In genomic region chr16:50997679-50998078, GRCh38 we compare ENCODE assay signal across 19 cellular contexts.
DNase-seq lines count a peak whose midpoint lies in the region; ATAC-seq, FAIRE-seq and TF ChIP-seq lines count a peak whose summit lies in the region.
"Had no signal": no experiment of that assay in that cellular context is flagged by ENCODE, and none has a peak within 500 bp of the region (broad histone marks: within the 10 kb centered on the region; RNA-seq: fewer than 3 reads in every experiment).

No MANE protein-coding gene starts in this region.

- no peaks in the 10 kb centered on the region for H4K20me1 ChIP-seq in BLaER1
- no peaks in the 10 kb centered on the region for H4K20me1 ChIP-seq in BLaER1 treated with 17β-estradiol and CSF1 and Interleukin-3, amounts not matched to agents 10 nM and 100 nM
- no peaks in the 10 kb centered on the region for H4K20me1 ChIP-seq in neural progenitor cell (ENCODE audit: low read depth)

- no peak for TF ChIP-seq CTCF in neural progenitor cell (IDR thresholded peaks at IDR 0.05)

- no peaks in the 10 kb centered on the region for H3K27me3 Mint-ChIP-seq in neural progenitor cell (ENCODE audit: insufficient read depth, low read depth)

- peaks cover 8% of the 10 kb centered on the region for H3K4me1 Mint-ChIP-seq in neural progenitor cell
- H3K4me1 Mint-ChIP-seq: CD14-positive monocyte; CD8-positive, alpha-beta memory T cell had no signal

- no peak overlapping the region for H3K4me3 ChIP-seq in BLaER1
- no peak overlapping the region for H3K4me3 ChIP-seq in BLaER1 treated with 17β-estradiol and CSF1 and Interleukin-3, amounts not matched to agents 10 nM and 100 nM
- no peak overlapping the region for H3K4me3 ChIP-seq in neural progenitor cell
- H3K4me3 ChIP-seq: GM12878 had no signal

- H3K27ac ChIP-seq in BLaER1 (no peak overlapping the region), neural progenitor cell (no peak overlapping the region)
- H3K27ac ChIP-seq in BLaER1 treated with 17β-estradiol and CSF1 and Interleukin-3, amounts not matched to agents 10 nM and 100 nM: no peak overlapping the region

- no peak for ATAC-seq in GM21737 (IDR thresholded peaks at IDR 0.05; ENCODE audit: unreplicated experiment)

- peak; percentile 22 for DNase-seq in NCI-H146 treated with DMSO at 0.1 percent for 48 hours (lab: John Stamatoyannopoulos, UW; ENCODE audit: unreplicated experiment)
- DNase-seq in neural progenitor cell (ENCODE audit: low spot score): no peak
- DNase-seq in urothelium cell line (ENCODE audit: low spot score): no peak
- no peak for DNase-seq in activated CD4-positive, alpha-beta T cell treated with anti-CD3 and anti-CD28 coated beads, Interleukin-2, amount 50 U/mL, for 1 hour
- DNase-seq: CD4-positive, alpha-beta T cell; CD8-positive, alpha-beta memory T cell; DMS 273 treated with DMSO at 0.1 percent for 48 hours; DMS79; EL; GDM1; H7; HCEC 1CT had no signal

- peak overlapping the region; percentile 79 for H2AFZ ChIP-seq in neural progenitor cell (replicated peaks)

- no peaks in the 10 kb centered on the region for H3K9me3 Mint-ChIP-seq in neural progenitor cell
- H3K9me3 Mint-ChIP-seq: CD4-positive, alpha-beta T cell had no signal

- H3K36me3 Mint-ChIP-seq in neural progenitor cell: no peaks in the 10 kb centered on the region
- H3K36me3 Mint-ChIP-seq: CD14-positive monocyte; CD8-positive, alpha-beta memory T cell had no signal

- no peak overlapping the region for H3K9ac ChIP-seq in BLaER1
- no peak overlapping the region for H3K9ac ChIP-seq in BLaER1 treated with 17β-estradiol and CSF1 and Interleukin-3, amounts not matched to agents 10 nM and 100 nM
- H3K9ac ChIP-seq in neural progenitor cell: no peak overlapping the region

- no peaks in the 10 kb centered on the region for H3K9me3 ChIP-seq in BLaER1
- H3K9me3 ChIP-seq in BLaER1 treated with 17β-estradiol and CSF1 and Interleukin-3, amounts not matched to agents 10 nM and 100 nM (replicated peaks in 1 of 11): no peaks in the 10 kb centered on the region; a peak in 1 of 22 replicates
- H3K9me3 ChIP-seq in neural progenitor cell (ENCODE audit: low read depth): no peaks in the 10 kb centered on the region

- no peaks in the 10 kb centered on the region for H3K79me2 ChIP-seq in neural progenitor cell (ENCODE audit: low read depth)

- H3K36me3 ChIP-seq in BLaER1 (no peaks in the 10 kb centered on the region), neural progenitor cell (no peaks in the 10 kb centered on the region)
- no peaks in the 10 kb centered on the region for H3K36me3 ChIP-seq in BLaER1 treated with 17β-estradiol and CSF1 and Interleukin-3, amounts not matched to agents 10 nM and 100 nM

- H3F3A ChIP-seq in neural progenitor cell (ENCODE audit: low read depth): no peaks in the 10 kb centered on the region

- H3K27me3 ChIP-seq in BLaER1: no peaks in the 10 kb centered on the region
- no peaks in the 10 kb centered on the region for H3K27me3 ChIP-seq in BLaER1 treated with 17β-estradiol and CSF1 and Interleukin-3, amounts not matched to agents 10 nM and 100 nM
- H3K27me3 ChIP-seq in neural progenitor cell: no peaks in the 10 kb centered on the region

- H3K4me1 ChIP-seq in BLaER1 (peaks cover 59% of the 10 kb centered on the region), neural progenitor cell (no peaks in the 10 kb centered on the region)
- peaks cover 9 to 59% (median 43%) of the 10 kb centered on the region in 10 experiments; a peak in 19 of 20 replicates for H3K4me1 ChIP-seq in BLaER1 treated with 17β-estradiol and CSF1 and Interleukin-3, amounts not matched to agents 10 nM and 100 nM

- H3K4me2 ChIP-seq in BLaER1: peak overlapping the region; percentile 82
- peak overlapping the region in 6 of 11 experiments; percentile 35 to 73 (median 66); a peak in 10 of 22 replicates for H3K4me2 ChIP-seq in BLaER1 treated with 17β-estradiol and CSF1 and Interleukin-3, amounts not matched to agents 10 nM and 100 nM
- no peak overlapping the region for H3K4me2 ChIP-seq in neural progenitor cell

- H3K4me3 Mint-ChIP-seq in neural progenitor cell: no peak overlapping the region
- H3K4me3 Mint-ChIP-seq: CD4-positive, alpha-beta T cell; CD8-positive, alpha-beta memory T cell had no signal

- FAIRE-seq in urothelium cell line (lab: Jason Lieb, UNC): no peak
- FAIRE-seq: D721Med, GM12878, H1 had no signal

- no peak overlapping the region for H3K27ac Mint-ChIP-seq in neural progenitor cell
- H3K27ac Mint-ChIP-seq: CD14-positive monocyte; CD4-positive, alpha-beta T cell; CD8-positive, alpha-beta memory T cell had no signal
